12 cellular contexts compared by ENCODE assay signal in genomic region chr14:91254456-91254855, GRCh38. TPM values are rescaled to one million over a fixed set of nuclear protein-coding genes. Genes with fewer than 3 reads are reported as not detected.
DNase-seq lines count a peak whose midpoint lies in the region; ATAC-seq and TF ChIP-seq lines count a peak whose summit lies in the region.
"Had no signal": no experiment of that assay in that cellular context is flagged by ENCODE, and none has a peak within 500 bp of the region (broad histone marks: within the 10 kb centered on the region; RNA-seq: fewer than 3 reads in every experiment).

No MANE protein-coding gene starts in this region.

- intact Hi-C loops in heart left ventricle (cut with DNase I), result no loop called here
- intact Hi-C loops in lower leg skin (cut with DNase I; ENCODE audit: low total_unique reads), result no loop called here

- H3K4me3 ChIP-seq in upper lobe of left lung, result no peak overlapping the region
- H3K4me3 ChIP-seq in heart left ventricle, result no peak overlapping the region
- H3K4me3 ChIP-seq in lower leg skin (ENCODE audit: low read depth, poor library complexity, severe bottlenecking), result no peak overlapping the region

- H3K9me3 Mint-ChIP-seq in activated naive CD4-positive, alpha-beta T cell treated with anti-CD3 and anti-CD28 coated beads, Interleukin-2, amount 50 U/mL, for 24 hours, result no peaks in the 10 kb centered on the region
- H3K9me3 Mint-ChIP-seq in T-helper 2 cell treated with Interferon-gamma antibody and Interleukin-4, amounts not matched to agents 5 μg/mL and 100 μg/mL, for 36 hours, result no peaks in the 10 kb centered on the region
- no peaks in the 10 kb centered on the region for H3K9me3 Mint-ChIP-seq in immature natural killer cell

- H3K27me3 ChIP-seq in upper lobe of left lung, result no peaks in the 10 kb centered on the region
- H3K27me3 ChIP-seq in heart left ventricle, result peaks cover 0 to 6% (median 0%) of the 10 kb centered on the region in 9 donors

- no peaks in the 10 kb centered on the region for H3K36me3 Mint-ChIP-seq in activated naive CD4-positive, alpha-beta T cell treated with anti-CD3 and anti-CD28 coated beads, Interleukin-2, amount 50 U/mL, for 24 hours
- H3K36me3 Mint-ChIP-seq in T-helper 2 cell treated with Interferon-gamma antibody and Interleukin-4, amounts not matched to agents 5 μg/mL and 100 μg/mL, for 36 hours (ENCODE audit: low read depth), result peaks cover 33% of the 10 kb centered on the region
- peaks cover 0 to 6% (median 0%) of the 10 kb centered on the region in 3 donors for H3K36me3 Mint-ChIP-seq in immature natural killer cell

- H3K27ac Mint-ChIP-seq in activated naive CD4-positive, alpha-beta T cell treated with anti-CD3 and anti-CD28 coated beads, Interleukin-2, amount 50 U/mL, for 24 hours, result peak overlapping the region; percentile 81
- H3K27ac Mint-ChIP-seq in T-helper 2 cell treated with Interferon-gamma antibody and Interleukin-4, amounts not matched to agents 5 μg/mL and 100 μg/mL, for 36 hours, result peak overlapping the region; percentile 88
- H3K27ac Mint-ChIP-seq in immature natural killer cell, result peak overlapping the region; percentile 71 to 91 (median 86)

- H3K9me3 ChIP-seq in upper lobe of left lung (no peaks in the 10 kb centered on the region), heart left ventricle (no peaks in the 10 kb centered on the region)
- H3K9me3 ChIP-seq: lower lobe of right lung had no signal

- H3K4me1 Mint-ChIP-seq in activated naive CD4-positive, alpha-beta T cell treated with anti-CD3 and anti-CD28 coated beads, Interleukin-2, amount 50 U/mL, for 24 hours, result peaks cover 74% of the 10 kb centered on the region
- peaks cover 68% of the 10 kb centered on the region for H3K4me1 Mint-ChIP-seq in T-helper 2 cell treated with Interferon-gamma antibody and Interleukin-4, amounts not matched to agents 5 μg/mL and 100 μg/mL, for 36 hours (ENCODE audit: low read depth)
- H3K4me1 Mint-ChIP-seq in immature natural killer cell, result peaks cover 69 to 87% of the 10 kb centered on the region in 2 donors

- TF ChIP-seq POLR2A in upper lobe of left lung (IDR thresholded peaks at IDR 0.05) (no peak), heart left ventricle (IDR thresholded peaks at IDR 0.05) (no peak), lower leg skin (IDR thresholded peaks at IDR 0.05) (no peak)

- 68 to 75% methylated on average over 3 of the region's 3 CpGs for WGBS in upper lobe of left lung, 2 donors
- WGBS in heart left ventricle, 4 donors, result 73 to 86% (median 79%) methylated on average over 3 of the region's 3 CpGs
- 80 to 86% methylated on average over 3 of the region's 3 CpGs for WGBS in lower leg skin, 2 donors

- H3K4me1 ChIP-seq in upper lobe of left lung (peaks cover 46 to 60% (median 53%) of the 10 kb centered on the region in 4 donors), heart left ventricle (peaks cover 0 to 74% (median 16%) of the 10 kb centered on the region in 12 donors)

- ATAC-seq in upper lobe of left lung (ENCODE audit: low FRiP score in 2 of 2) (peak in 1 of 2 donors; percentile 3), heart left ventricle (no peak)

- TF ChIP-seq CTCF in upper lobe of left lung (IDR thresholded peaks at IDR 0.05), result no peak
- TF ChIP-seq CTCF in heart left ventricle (IDR thresholded peaks at IDR 0.05), result no peak
- no peak for TF ChIP-seq CTCF in lower leg skin (IDR thresholded peaks at IDR 0.05)

- TF ChIP-seq EP300 in upper lobe of left lung (IDR thresholded peaks at IDR 0.05), result no peak

- no peak for DNase-seq in activated naive CD4-positive, alpha-beta T cell (lab: John Stamatoyannopoulos, UW)
- no peak for DNase-seq in T-helper 2 cell treated with Interferon-gamma antibody and Interleukin-4, amounts not matched to agents 5 μg/mL and 100 μg/mL, for 36 hours (ENCODE audit: low spot score)
- no peak for DNase-seq in immature natural killer cell
- DNase-seq in upper lobe of left lung, result no peak
- no peak for DNase-seq in heart left ventricle
- DNase-seq in activated CD8-positive, alpha-beta memory T cell treated with anti-CD3 and anti-CD28 coated beads, Interleukin-2, amount 50 U/mL, for 4 hours, result no peak
- DNase-seq in lower leg skin (ENCODE audit: low spot score in 2 of 2), result no peak
- DNase-seq: dermis blood vessel endothelial cell, H7, lower lobe of right lung, MV-4-11 had no signal

- no peaks in the 10 kb centered on the region for H3K27me3 Mint-ChIP-seq in activated naive CD4-positive, alpha-beta T cell treated with anti-CD3 and anti-CD28 coated beads, Interleukin-2, amount 50 U/mL, for 24 hours
- no peaks in the 10 kb centered on the region for H3K27me3 Mint-ChIP-seq in T-helper 2 cell treated with Interferon-gamma antibody and Interleukin-4, amounts not matched to agents 5 μg/mL and 100 μg/mL, for 36 hours (ENCODE audit: low read depth)
- H3K27me3 Mint-ChIP-seq in immature natural killer cell (ENCODE audit: low read depth in 3 of 3), result peaks cover 27 to 55% (median 35%) of the 10 kb centered on the region in 3 donors

- H3K36me3 ChIP-seq in upper lobe of left lung, result no peaks in the 10 kb centered on the region
- no peaks in the 10 kb centered on the region for H3K36me3 ChIP-seq in heart left ventricle
- H3K36me3 ChIP-seq: lower lobe of right lung had no signal

- H3K4me3 Mint-ChIP-seq in activated naive CD4-positive, alpha-beta T cell treated with anti-CD3 and anti-CD28 coated beads, Interleukin-2, amount 50 U/mL, for 24 hours, result peak overlapping the region; percentile 87
- H3K4me3 Mint-ChIP-seq in T-helper 2 cell treated with Interferon-gamma antibody and Interleukin-4, amounts not matched to agents 5 μg/mL and 100 μg/mL, for 36 hours, result peak overlapping the region; percentile 58
- H3K4me3 Mint-ChIP-seq in immature natural killer cell, result peak overlapping the region; percentile 79 to 86 (median 83)

- H3K27ac ChIP-seq in upper lobe of left lung (peak overlapping the region in 3 of 4 donors; percentile 77 to 83 (median 82)), heart left ventricle (peak overlapping the region in 3 of 12 donors; percentile 18 to 64 (median 59))

RNA-seq across cellular contexts. Expression of gene GPR68, which starts 10.0 kb away (rescaled TPM):
- polyA plus RNA-seq in immature natural killer cell, result 10 to 100 TPM; 19.0 to 40.4 (median 22.4) TPM
- 1 to 10 TPM; 1.2 to 8.4 (median 3.3) TPM for total RNA-seq in upper lobe of left lung
- 1 to 10 TPM in 2 of 9 donors, under 1 TPM in 6, not detected in 1; 0.31 to 2.6 (median 0.59) TPM for total RNA-seq in heart left ventricle
- 1 to 10 TPM in 1 of 2 donors, under 1 TPM in 1; 0.08 to 1.6 TPM for polyA plus RNA-seq in heart left ventricle
- 1 to 10 TPM; 1.3 to 4.1 (median 3.2) TPM for total RNA-seq in lower leg skin
